In the genomic region with DNA sequence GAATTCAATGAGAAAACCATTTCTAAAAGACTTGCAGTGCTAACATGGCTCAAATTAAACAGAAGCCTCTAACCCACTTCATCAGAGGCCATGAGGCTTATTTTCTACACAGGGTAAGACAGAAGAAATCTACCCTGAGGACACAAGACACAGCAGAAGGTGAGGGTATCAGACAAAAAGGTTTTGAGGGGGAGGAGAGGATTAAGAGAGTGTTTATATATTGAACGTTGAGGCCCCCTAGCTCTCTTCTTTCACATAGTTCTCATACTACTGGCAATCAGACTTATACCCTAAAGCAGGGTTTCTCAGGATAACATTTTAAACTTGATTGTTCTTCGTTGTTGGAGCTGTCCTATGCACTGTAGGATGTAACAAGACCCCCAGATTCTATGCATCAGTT, we compare ENCODE assay signal across 3 cellular contexts.
TF ChIP-seq lines count a peak whose summit lies in the region.

No MANE protein-coding gene starts in this region.

TF ChIP-seq in GM12891, 5 proteins besides CTCF, POLR2A, EP300 and RAD21:
- TF ChIP-seq SPI1 (IDR thresholded peaks at IDR 0.05; ENCODE audit: low read depth, low read length), result no peak
- no peak for TF ChIP-seq POU2F2 (IDR thresholded peaks at IDR 0.05; ENCODE audit: low read depth, low read length)
- TF ChIP-seq TAF1 (IDR thresholded peaks at IDR 0.05; ENCODE audit: low read depth, low read length), result no peak
- TF ChIP-seq POLR2AphosphoS5 (IDR thresholded peaks at IDR 0.05; ENCODE audit: low read depth, low read length), result no peak
- TF ChIP-seq PAX5 (IDR thresholded peaks at IDR 0.05; ENCODE audit: insufficient read depth, low read length, severe bottlenecking), result no peak

TF ChIP-seq in IMR-90, 13 proteins besides CTCF, POLR2A, EP300 and RAD21:
- TF ChIP-seq CEBPB (IDR thresholded peaks at IDR 0.05; ENCODE audit: low read depth, low read length) (no peak), FOS (IDR thresholded peaks at IDR 0.05; ENCODE audit: low read depth, low read length) (no peak), MXI1 (IDR thresholded peaks at IDR 0.05; ENCODE audit: borderline replicate concordance, low read depth, low read length) (no peak), NFE2L2 (IDR thresholded peaks at IDR 0.05; ENCODE audit: low read depth, low read length) (no peak), RFX5 (IDR thresholded peaks at IDR 0.05; ENCODE audit: low read depth, low read length) (no peak)
- TF ChIP-seq, protein P1, sequence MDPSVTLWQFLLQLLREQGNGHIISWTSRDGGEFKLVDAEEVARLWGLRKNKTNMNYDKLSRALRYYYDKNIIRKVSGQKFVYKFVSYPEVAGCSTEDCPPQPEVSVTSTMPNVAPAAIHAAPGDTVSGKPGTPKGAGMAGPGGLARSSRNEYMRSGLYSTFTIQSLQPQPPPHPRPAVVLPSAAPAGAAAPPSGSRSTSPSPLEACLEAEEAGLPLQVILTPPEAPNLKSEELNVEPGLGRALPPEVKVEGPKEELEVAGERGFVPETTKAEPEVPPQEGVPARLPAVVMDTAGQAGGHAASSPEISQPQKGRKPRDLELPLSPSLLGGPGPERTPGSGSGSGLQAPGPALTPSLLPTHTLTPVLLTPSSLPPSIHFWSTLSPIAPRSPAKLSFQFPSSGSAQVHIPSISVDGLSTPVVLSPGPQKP (IDR thresholded peaks at IDR 0.05; ENCODE audit: borderline replicate concordance, low read depth, low read length), result no peak

TF ChIP-seq in K562, 482 proteins besides CTCF, POLR2A, EP300 and RAD21:
- TF ChIP-seq, protein P2, sequence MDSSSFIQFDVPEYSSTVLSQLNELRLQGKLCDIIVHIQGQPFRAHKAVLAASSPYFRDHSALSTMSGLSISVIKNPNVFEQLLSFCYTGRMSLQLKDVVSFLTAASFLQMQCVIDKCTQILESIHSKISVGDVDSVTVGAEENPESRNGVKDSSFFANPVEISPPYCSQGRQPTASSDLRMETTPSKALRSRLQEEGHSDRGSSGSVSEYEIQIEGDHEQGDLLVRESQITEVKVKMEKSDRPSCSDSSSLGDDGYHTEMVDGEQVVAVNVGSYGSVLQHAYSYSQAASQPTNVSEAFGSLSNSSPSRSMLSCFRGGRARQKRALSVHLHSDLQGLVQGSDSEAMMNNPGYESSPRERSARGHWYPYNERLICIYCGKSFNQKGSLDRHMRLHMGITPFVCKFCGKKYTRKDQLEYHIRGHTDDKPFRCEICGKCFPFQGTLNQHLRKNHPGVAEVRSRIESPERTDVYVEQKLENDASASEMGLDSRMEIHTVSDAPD (CRISPR knock-in tag; IDR thresholded peaks at IDR 0.05), result no peak
- TF ChIP-seq SRSF7 (optimal IDR thresholded peaks at IDR 0.05; ENCODE audit: low read depth, low read length), result no peak
- TF ChIP-seq CCAR2 (IDR thresholded peaks at IDR 0.05; ENCODE audit: low read depth, low read length), result no peak
- TF ChIP-seq ZNF830 (CRISPR knock-in tag; IDR thresholded peaks at IDR 0.05), result no peak
- no peak for TF ChIP-seq KAT2B (IDR thresholded peaks at IDR 0.05; ENCODE audit: low read depth, low read length)
- TF ChIP-seq, protein P3, sequence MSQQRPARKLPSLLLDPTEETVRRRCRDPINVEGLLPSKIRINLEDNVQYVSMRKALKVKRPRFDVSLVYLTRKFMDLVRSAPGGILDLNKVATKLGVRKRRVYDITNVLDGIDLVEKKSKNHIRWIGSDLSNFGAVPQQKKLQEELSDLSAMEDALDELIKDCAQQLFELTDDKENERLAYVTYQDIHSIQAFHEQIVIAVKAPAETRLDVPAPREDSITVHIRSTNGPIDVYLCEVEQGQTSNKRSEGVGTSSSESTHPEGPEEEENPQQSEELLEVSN (IDR thresholded peaks at IDR 0.05; ENCODE audit: borderline replicate concordance in 1 of 2, extremely low read depth in 1 of 2, insufficient read depth in 1 of 2, insufficient read length in 1 of 2, low read depth in 1 of 2, low read length in 1 of 2, poor library complexity in 1 of 2, severe bottlenecking in 1 of 2), result no peak
- TF ChIP-seq MAZ (CRISPR knock-in tag; conservative IDR thresholded peaks at IDR 0.05 in 1 of 2, IDR thresholded peaks at IDR 0.05 in 1 of 2), result no peak
TF ChIP-seq in K562: peak in this region for 0.
